In the genomic region with DNA sequence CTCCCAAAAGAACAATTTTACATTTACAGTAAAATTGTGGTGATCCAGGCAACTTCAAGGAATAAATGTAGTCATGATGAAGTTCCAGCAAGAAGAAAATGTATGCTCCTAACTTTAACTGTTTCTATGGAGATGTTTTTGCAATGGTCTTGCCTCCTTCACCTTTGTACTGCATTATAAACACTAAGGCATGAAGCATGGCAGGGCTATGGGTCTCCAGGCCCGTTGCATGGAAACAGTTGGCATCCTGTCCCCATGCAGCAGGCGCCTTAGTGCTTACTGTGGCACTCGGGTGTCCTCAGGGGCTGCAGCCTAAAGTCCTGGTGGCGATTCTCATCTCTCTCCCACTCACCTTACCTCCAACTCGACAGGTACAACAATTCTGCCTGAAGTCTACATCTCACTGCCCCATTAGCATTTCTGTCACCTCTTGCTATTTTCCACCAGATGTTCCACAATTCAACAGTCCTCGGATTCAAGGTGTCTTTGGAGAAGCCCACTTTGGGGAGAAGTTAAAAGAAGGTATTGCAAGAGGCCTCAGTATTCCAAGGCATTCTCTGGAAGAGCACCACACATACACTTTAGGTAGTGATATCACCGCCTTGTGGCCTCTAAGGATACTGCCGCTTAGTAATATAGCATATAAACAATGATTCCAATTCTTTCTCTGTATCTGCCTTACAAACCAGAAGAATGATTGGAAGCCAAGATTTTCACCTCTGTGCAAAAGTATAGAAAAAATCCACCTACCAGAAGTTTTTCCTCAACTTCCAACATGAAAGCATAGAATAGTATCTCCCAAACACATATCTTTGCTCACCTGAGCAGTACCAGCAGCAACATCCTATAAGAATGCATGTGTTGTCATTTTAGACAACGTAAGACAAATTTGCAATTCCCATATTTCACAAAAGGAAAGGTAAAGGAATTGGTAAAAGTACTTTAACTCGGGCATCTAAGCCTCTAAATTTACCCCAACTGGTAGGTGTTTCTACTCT, we compare ENCODE assay signal across 8 cellular contexts. TPM values are rescaled to one million over a fixed set of nuclear protein-coding genes. Genes with fewer than 3 reads are reported as not detected.
DNase-seq lines count a peak whose midpoint lies in the region; ATAC-seq, FAIRE-seq and TF ChIP-seq lines count a peak whose summit lies in the region.

No MANE protein-coding gene starts in this region.

- peak; percentile 66 for DNase-seq in AG10803 (ENCODE audit: low read depth)
- peak; percentile 32 for DNase-seq in NCI-H1092 (lab: John Stamatoyannopoulos, UW)
- peak; percentile 68 for DNase-seq in amniotic epithelial cell (ENCODE audit: low read depth)
- no peak for DNase-seq in kidney
- no peak for DNase-seq in neuronal stem cell (ENCODE audit: low spot score)

- H3K36me3 ChIP-seq in kidney (ENCODE audit: control insufficient read depth in 1 of 2, insufficient read depth in 2 of 2, low read length in 2 of 2) (no peaks in the 10 kb centered on the region), neuronal stem cell (replicated peaks in 1 of 2; ENCODE audit: control insufficient read depth in 2 of 2, insufficient read depth in 2 of 2, low read length in 2 of 2) (no peaks in the 10 kb centered on the region)

- no peak overlapping the region for H3K23ac ChIP-seq in neuronal stem cell (ENCODE audit: low read depth, low read length, poor library complexity)

- intact Hi-C loops in kidney (cut with DNase I), result no loop called here

- no peak overlapping the region for H3K14ac ChIP-seq in neuronal stem cell (ENCODE audit: low read length)

- no peak overlapping the region for H2BK15ac ChIP-seq in neuronal stem cell (ENCODE audit: low read length)

- no peak overlapping the region for H4K91ac ChIP-seq in neuronal stem cell (ENCODE audit: low read depth, low read length, poor library complexity)

- no CpG with 5 or more reads among the region's 10 CpGs for WGBS in neuronal stem cell (ENCODE audit: extremely low coverage in 2 of 2, insufficient read length in 2 of 2, insufficient replicate concordance in 1 of 2), 2 donors

- peak; percentile 55 for ATAC-seq in GM18502 (IDR thresholded peaks at IDR 0.05; ENCODE audit: poor library complexity, unreplicated experiment)
- ATAC-seq in GM19035 (IDR thresholded peaks at IDR 0.05; ENCODE audit: unreplicated experiment), result no peak
- no peak for ATAC-seq in HG03571 (IDR thresholded peaks at IDR 0.05; ENCODE audit: unreplicated experiment)

- H3K4me3 ChIP-seq in AG10803 (ENCODE audit: low read length) (no peak overlapping the region), kidney (ENCODE audit: low read length in 2 of 2) (peak overlapping the region; percentile 22 to 36), neuronal stem cell (ENCODE audit: low read length in 2 of 2) (no peak overlapping the region)

- peaks cover 14 to 33% of the 10 kb centered on the region in 2 donors for H3K4me1 ChIP-seq in kidney (ENCODE audit: control insufficient read depth in 1 of 2, insufficient read depth in 1 of 2, low read depth in 1 of 2, low read length in 2 of 2)
- H3K4me1 ChIP-seq in neuronal stem cell (ENCODE audit: control insufficient read depth in 2 of 2, insufficient read depth in 1 of 2, low read depth in 1 of 2, low read length in 2 of 2), result peaks cover 0 to 18% of the 10 kb centered on the region in 2 donors

- no peaks in the 10 kb centered on the region for H3K9me3 ChIP-seq in kidney (ENCODE audit: control insufficient read depth in 1 of 2, low read length in 2 of 2)
- no peaks in the 10 kb centered on the region for H3K9me3 ChIP-seq in neuronal stem cell (replicated peaks in 1 of 2; ENCODE audit: control insufficient read depth in 2 of 2, insufficient read depth in 1 of 2, low read depth in 1 of 2, low read length in 2 of 2)

- no peak for FAIRE-seq in kidney (lab: Jason Lieb, UNC)

- H3K9ac ChIP-seq in kidney (ENCODE audit: low read length in 2 of 2) (peak overlapping the region in 1 of 2 donors; percentile 27), neuronal stem cell (ENCODE audit: low read depth, low read length, poor library complexity) (no peak overlapping the region)

- TF ChIP-seq CTCF in AG10803 (conservative IDR thresholded peaks at IDR 0.05; ENCODE audit: low read length) (peak; percentile 79), kidney (IDR thresholded peaks at IDR 0.05; ENCODE audit: borderline replicate concordance, extremely low read depth, insufficient read depth) (peak; percentile 62)

- no peak overlapping the region for H2BK5ac ChIP-seq in neuronal stem cell (ENCODE audit: low read length)

- H3K18ac ChIP-seq in neuronal stem cell (ENCODE audit: low read length), result no peak overlapping the region

- no peak overlapping the region for H2BK12ac ChIP-seq in neuronal stem cell (ENCODE audit: low read length)

- H2AFZ ChIP-seq in neuronal stem cell (ENCODE audit: low read length), result no peak overlapping the region

- H3K4ac ChIP-seq in neuronal stem cell (ENCODE audit: low read length), result no peak overlapping the region

- H3K27ac ChIP-seq in kidney (ENCODE audit: low read depth in 2 of 2, low read length in 2 of 2) (no peak overlapping the region), neuronal stem cell (replicated peaks; ENCODE audit: low read length) (no peak overlapping the region)

- H3K79me1 ChIP-seq in neuronal stem cell (ENCODE audit: low read depth, low read length), result no peaks in the 10 kb centered on the region

- H3K27me3 ChIP-seq in neuronal stem cell (ENCODE audit: control insufficient read depth in 3 of 3, insufficient read depth in 3 of 3, low read depth in 1 of 3, low read length in 3 of 3), result peaks cover 0 to 14% (median 0%) of the 10 kb centered on the region in 3 experiments

- no peak overlapping the region for H4K8ac ChIP-seq in neuronal stem cell (ENCODE audit: low read depth, low read length)

- H2AK5ac ChIP-seq in neuronal stem cell (ENCODE audit: low read depth, low read length), result no peak overlapping the region

- H2BK120ac ChIP-seq in neuronal stem cell (ENCODE audit: low read depth, low read length), result no peak overlapping the region

- H3K4me2 ChIP-seq in neuronal stem cell (ENCODE audit: insufficient read depth, low read length, poor library complexity, severe bottlenecking), result no peak overlapping the region

RNA-seq across cellular contexts. Expression of a gene that starts 5.1 kb away (rescaled TPM):
- total RNA-seq in kidney, result 90.1 TPM
- 8.5 TPM for polyA plus RNA-seq in kidney (ENCODE audit: insufficient read depth, low read depth, low replicate concordance)
- 2.1 TPM for polyA plus RNA-seq in neuronal stem cell (2013, experiment 1 of 2)
- polyA plus RNA-seq in neuronal stem cell (2013, experiment 2 of 2), result 2.0 TPM

Comparison
In these comparisons a context has a peak if more than half of its experiments do, and no peak if none do; other contexts are left out.
1. DNase-seq: peak in AG10803 (single experiment), NCI-H1092 (single experiment) and amniotic epithelial cell (single experiment); none in kidney (single experiment) and neuronal stem cell (single experiment).
2. H3K4me3 ChIP-seq: peak in kidney (2 of 2); none in AG10803 (single experiment) and neuronal stem cell (0 of 2).